Comparison of ENCODE assay signal across 14 cellular contexts in genomic region chrX:11899091-11899490, GRCh38.
DNase-seq lines count a peak whose midpoint lies in the region; ATAC-seq, FAIRE-seq and TF ChIP-seq lines count a peak whose summit lies in the region.
"Had no signal": no experiment of that assay in that cellular context is flagged by ENCODE, and none has a peak within 500 bp of the region (broad histone marks: within the 10 kb centered on the region; RNA-seq: fewer than 3 reads in every experiment).

No MANE protein-coding gene starts in this region.

- TF ChIP-seq CTCF in RWPE1 (conservative IDR thresholded peaks at IDR 0.05; ENCODE audit: low read depth) (no peak), mesothelial cell of epicardium (IDR thresholded peaks at IDR 0.05; ENCODE audit: unreplicated experiment) (no peak)

- POLR2A ChIA-PET in RWPE1 (lab: Yijun Ruan, JAX; ENCODE audit: low non-redundant PET) = no interaction called here

- H3K4me1 Mint-ChIP-seq in mesothelial cell of epicardium = no peaks in the 10 kb centered on the region
- H3K4me1 Mint-ChIP-seq: activated CD4-positive, alpha-beta T cell treated with anti-CD3 and anti-CD28 coated beads, Interleukin-2, amount 10 ng/mL, durations not matched to agents 24 days and 14 days; CD4-positive, CD25-positive, alpha-beta regulatory T cell had no signal

- H3K27me3 Mint-ChIP-seq in mesothelial cell of epicardium (ENCODE audit: low read depth) = no peaks in the 10 kb centered on the region
- H3K27me3 Mint-ChIP-seq: activated CD4-positive, alpha-beta T cell treated with anti-CD3 and anti-CD28 coated beads, Interleukin-2, amount 10 ng/mL, durations not matched to agents 24 days and 14 days; CD4-positive, CD25-positive, alpha-beta regulatory T cell had no signal

- no peak for FAIRE-seq in H54 (lab: Jason Lieb, UNC)

- no peaks in the 10 kb centered on the region for H3K4me1 ChIP-seq in effector memory CD4-positive, alpha-beta T cell (ENCODE audit: control insufficient read depth, insufficient read depth, low read length, poor library complexity, severe bottlenecking)

- no peak for ATAC-seq in GM21526 (IDR thresholded peaks at IDR 0.05; ENCODE audit: low FRiP score, unreplicated experiment)

- H3K27me3 ChIP-seq in effector memory CD4-positive, alpha-beta T cell (replicated peaks; ENCODE audit: control insufficient read depth, insufficient read depth, low read length, poor library complexity, severe bottlenecking) = no peaks in the 10 kb centered on the region

- H3K36me3 Mint-ChIP-seq in mesothelial cell of epicardium = no peaks in the 10 kb centered on the region
- H3K36me3 Mint-ChIP-seq: CD4-positive, CD25-positive, alpha-beta regulatory T cell had no signal

- no peak overlapping the region for H3K27ac Mint-ChIP-seq in mesothelial cell of epicardium
- H3K27ac Mint-ChIP-seq: activated CD4-positive, alpha-beta T cell treated with anti-CD3 and anti-CD28 coated beads, Interleukin-2, amount 10 ng/mL, durations not matched to agents 24 days and 14 days; CD4-positive, CD25-positive, alpha-beta regulatory T cell had no signal

- TF ChIP-seq POLR2A in H54 (IDR thresholded peaks at IDR 0.05; ENCODE audit: low read depth, low read length) = no peak

- H3K9me3 Mint-ChIP-seq in mesothelial cell of epicardium = peaks cover 33% of the 10 kb centered on the region
- H3K9me3 Mint-ChIP-seq: activated CD4-positive, alpha-beta T cell treated with anti-CD3 and anti-CD28 coated beads, Interleukin-2, amount 10 ng/mL, durations not matched to agents 24 days and 14 days had no signal

- no peak overlapping the region for H3K4me3 ChIP-seq in effector memory CD4-positive, alpha-beta T cell (ENCODE audit: insufficient read depth, low read depth, low read length, poor library complexity, severe bottlenecking)
- H3K4me3 ChIP-seq: SK-N-MC had no signal

- no peaks in the 10 kb centered on the region for H3K36me3 ChIP-seq in effector memory CD4-positive, alpha-beta T cell (ENCODE audit: control insufficient read depth, insufficient read depth, low read length)

- CTCF ChIA-PET in RWPE1 (lab: Yijun Ruan, JAX) = no interaction called here

- DNase-seq in H54 (ENCODE audit: insufficient read length, low spot score) (peak; percentile 0), RWPE1 (ENCODE audit: low spot score) (peak; percentile 42), epithelial cell of prostate (ENCODE audit: low read depth, low spot score) (no peak), renal cortical epithelial cell (ENCODE audit: low read depth) (peak; percentile 88), mesothelial cell of epicardium (ENCODE audit: low spot score in 2 of 2, unreplicated experiment in 2 of 2) (no peak)
- no peak for DNase-seq in effector memory CD4-positive, alpha-beta T cell
- DNase-seq: activated CD4-positive, alpha-beta T cell treated with anti-CD3 and anti-CD28 coated beads, Interleukin-2, amount 10 ng/mL, durations not matched to agents 24 days and 14 days; activated naive CD4-positive, alpha-beta T cell treated with anti-CD3 and anti-CD28 coated beads, Interleukin-2, amount 50 U/mL, for 16 hours; CD4-positive, CD25-positive, alpha-beta regulatory T cell; NCI-H2171; posterior cingulate gyrus; stimulated activated CD4-positive, alpha-beta T cell treated with anti-CD3 and anti-CD28 coated beads, Interleukin-12 subunit alpha, Interleukin-12 subunit beta, amount 100 ng/mL, for 4 hours had no signal

- H3K4me3 Mint-ChIP-seq in mesothelial cell of epicardium = no peak overlapping the region
- H3K4me3 Mint-ChIP-seq: activated CD4-positive, alpha-beta T cell treated with anti-CD3 and anti-CD28 coated beads, Interleukin-2, amount 10 ng/mL, durations not matched to agents 24 days and 14 days; CD4-positive, CD25-positive, alpha-beta regulatory T cell had no signal

- H3K27ac ChIP-seq in RWPE1 (no peak overlapping the region), epithelial cell of prostate (peak overlapping the region; percentile 50)
- H3K27ac ChIP-seq in effector memory CD4-positive, alpha-beta T cell (ENCODE audit: insufficient read depth, low read length, poor library complexity, severe bottlenecking) = no peak overlapping the region
- H3K27ac ChIP-seq: SK-N-MC had no signal

- no peaks in the 10 kb centered on the region for H3K9me3 ChIP-seq in effector memory CD4-positive, alpha-beta T cell (ENCODE audit: control insufficient read depth, low read length)

Comparison
In these comparisons a context has a peak if more than half of its experiments do, and no peak if none do; other contexts are left out.
1. DNase-seq: peak in H54 (single experiment), RWPE1 (single experiment) and renal cortical epithelial cell (single experiment); none in epithelial cell of prostate (single experiment), mesothelial cell of epicardium (0 of 2) and effector memory CD4-positive, alpha-beta T cell (0 of 3).